In the genomic region with DNA sequence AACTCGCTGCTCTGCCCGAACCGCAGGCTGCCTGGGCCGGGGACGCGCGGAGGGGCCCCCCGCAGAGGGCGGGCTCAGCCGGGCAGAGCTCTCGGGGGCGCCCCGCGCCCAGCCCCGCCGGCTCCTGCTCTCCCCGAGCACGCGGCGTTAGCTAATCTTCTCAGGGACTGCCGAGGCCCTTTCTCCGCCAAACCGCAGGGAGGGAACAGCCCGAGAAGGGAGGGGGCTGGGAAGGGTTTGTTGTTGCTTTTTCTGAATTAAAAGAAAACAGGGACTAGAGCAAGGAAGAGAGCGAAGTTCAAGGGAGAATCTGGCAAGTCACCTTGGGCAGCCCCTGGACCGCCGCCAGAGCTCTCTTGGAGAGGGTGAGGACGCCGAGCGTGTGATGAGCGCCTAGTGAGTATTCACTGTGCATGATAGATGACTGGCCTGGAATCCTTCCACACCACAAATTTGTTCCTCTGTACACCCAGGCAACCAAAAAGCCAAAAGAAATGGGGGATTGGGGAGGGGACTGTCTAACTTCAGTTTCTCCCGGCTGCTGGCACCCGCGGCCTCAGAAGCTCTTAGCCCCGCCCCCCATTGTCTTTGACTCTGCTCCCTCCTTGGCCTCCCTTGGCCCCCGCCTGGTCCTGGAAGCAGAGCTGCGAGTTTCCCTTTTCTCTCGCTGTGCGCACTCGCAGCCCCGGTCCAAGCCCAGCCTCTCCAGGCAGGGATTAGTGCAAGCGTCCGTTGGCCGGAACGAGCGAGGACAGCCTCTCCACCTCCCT, we compare ENCODE assay signal across 8 cellular contexts. TPM values are rescaled to one million over a fixed set of nuclear protein-coding genes. Genes with fewer than 3 reads are reported as not detected.
DNase-seq lines count a peak whose midpoint lies in the region; ATAC-seq and TF ChIP-seq lines count a peak whose summit lies in the region.
"Had no signal": no experiment of that assay in that cellular context is flagged by ENCODE, and none has a peak within 500 bp of the region (broad histone marks: within the 10 kb centered on the region; RNA-seq: fewer than 3 reads in every experiment).

No MANE protein-coding gene starts in this region.

- H3K9me3 ChIP-seq in HUES48 (ENCODE audit: control insufficient read depth, insufficient read depth, low read length), result no peaks in the 10 kb centered on the region
- H3K9me3 ChIP-seq in endodermal cell (ENCODE audit: control insufficient read depth, low read length), result no peaks in the 10 kb centered on the region
- no peaks in the 10 kb centered on the region for H3K9me3 ChIP-seq in lung (ENCODE audit: control insufficient read depth in 2 of 2, insufficient read depth in 1 of 2, low read length in 1 of 2)

- H3K9ac ChIP-seq in HUES48 (ENCODE audit: low read depth, low read length) (peak overlapping the region; percentile 38), endodermal cell (ENCODE audit: extremely low read depth, low read length, poor library complexity, severe bottlenecking) (peak overlapping the region; percentile 47)

- peaks cover 8% of the 10 kb centered on the region for H3K4me1 ChIP-seq in HUES48 (ENCODE audit: control insufficient read depth, insufficient read depth, low read length)
- no peaks in the 10 kb centered on the region for H3K4me1 ChIP-seq in endodermal cell (ENCODE audit: control insufficient read depth, insufficient read depth, low read length)
- peaks cover 0 to 9% of the 10 kb centered on the region in 2 donors for H3K4me1 ChIP-seq in lung (ENCODE audit: control insufficient read depth in 2 of 2, insufficient read depth in 2 of 2, low read length in 2 of 2)

- H3K27me3 ChIP-seq in HUES48 (ENCODE audit: control insufficient read depth, insufficient read depth, low read length) (peaks cover 43% of the 10 kb centered on the region), endodermal cell (ENCODE audit: control insufficient read depth, insufficient read depth, low read length, poor library complexity, severe bottlenecking) (peaks cover 35% of the 10 kb centered on the region), lung (ENCODE audit: control insufficient read depth, insufficient read depth) (no peaks in the 10 kb centered on the region)

- H3K27me3 Mint-ChIP-seq in activated CD4-positive, alpha-beta T cell treated with anti-CD3 and anti-CD28 coated beads, Interleukin-2, amount 10 ng/mL, durations not matched to agents 24 days and 14 days, result peaks cover 68% of the 10 kb centered on the region
- H3K27me3 Mint-ChIP-seq in endodermal cell (ENCODE audit: insufficient read depth), result peaks cover 55% of the 10 kb centered on the region
- H3K27me3 Mint-ChIP-seq in stimulated activated naive B cell treated with anti-CD40 and anti-IgM and Interleukin-4, amounts not matched to agents 10 μg/mL and 1 μg/mL and 100 μg/mL, for 72 hours, result peaks cover 56 to 60% of the 10 kb centered on the region in 2 donors

- peaks cover 11% of the 10 kb centered on the region for H3K4me1 Mint-ChIP-seq in activated CD4-positive, alpha-beta T cell treated with anti-CD3 and anti-CD28 coated beads, Interleukin-2, amount 10 ng/mL, durations not matched to agents 24 days and 14 days
- peaks cover 14% of the 10 kb centered on the region for H3K4me1 Mint-ChIP-seq in endodermal cell
- peaks cover 10 to 18% of the 10 kb centered on the region in 2 donors for H3K4me1 Mint-ChIP-seq in stimulated activated naive B cell treated with anti-CD40 and anti-IgM and Interleukin-4, amounts not matched to agents 10 μg/mL and 1 μg/mL and 100 μg/mL, for 72 hours

- peak; percentile 61 for DNase-seq in activated CD4-positive, alpha-beta T cell treated with anti-CD3 and anti-CD28 coated beads, Interleukin-2, amount 10 ng/mL, durations not matched to agents 24 days and 14 days
- peak; percentile 93 for DNase-seq in endodermal cell
- DNase-seq in lung (ENCODE audit: low spot score), result peak; percentile 70
- no peak for DNase-seq in stimulated activated naive B cell treated with anti-CD40 and anti-IgM and Interleukin-4, amounts not matched to agents 10 μg/mL and 1 μg/mL and 100 μg/mL, for 72 hours

- TF ChIP-seq CTCF in endodermal cell (conservative IDR thresholded peaks at IDR 0.05) (no peak), lung (IDR thresholded peaks at IDR 0.05; ENCODE audit: control extremely low read depth, extremely low read depth) (no peak)

- no peak overlapping the region for H3K27ac Mint-ChIP-seq in activated CD4-positive, alpha-beta T cell treated with anti-CD3 and anti-CD28 coated beads, Interleukin-2, amount 10 ng/mL, durations not matched to agents 24 days and 14 days
- peak overlapping the region; percentile 86 for H3K27ac Mint-ChIP-seq in endodermal cell
- no peak overlapping the region for H3K27ac Mint-ChIP-seq in stimulated activated naive B cell treated with anti-CD40 and anti-IgM and Interleukin-4, amounts not matched to agents 10 μg/mL and 1 μg/mL and 100 μg/mL, for 72 hours

- ATAC-seq in GM18498 (IDR thresholded peaks at IDR 0.05; ENCODE audit: unreplicated experiment), result peak; percentile 54
- ATAC-seq in lung (ENCODE audit: insufficient read depth, low FRiP score), result peak; percentile 90
- peak; percentile 58 to 67 for ATAC-seq in stimulated activated naive B cell treated with anti-CD40 and anti-IgM and Interleukin-4, amounts not matched to agents 10 μg/mL and 1 μg/mL and 100 μg/mL, for 72 hours (replicated peaks)
- no peak for ATAC-seq in GM21737 (IDR thresholded peaks at IDR 0.05; ENCODE audit: unreplicated experiment)

- H3K4me3 Mint-ChIP-seq in activated CD4-positive, alpha-beta T cell treated with anti-CD3 and anti-CD28 coated beads, Interleukin-2, amount 10 ng/mL, durations not matched to agents 24 days and 14 days, result peak overlapping the region; percentile 67
- H3K4me3 Mint-ChIP-seq in endodermal cell, result peak overlapping the region; percentile 73
- H3K4me3 Mint-ChIP-seq in stimulated activated naive B cell treated with anti-CD40 and anti-IgM and Interleukin-4, amounts not matched to agents 10 μg/mL and 1 μg/mL and 100 μg/mL, for 72 hours, result peak overlapping the region; percentile 68 to 71

- intact Hi-C loops in activated CD4-positive, alpha-beta T cell treated with anti-CD3 and anti-CD28 coated beads, Interleukin-2, amount 10 ng/mL, durations not matched to agents 24 days and 14 days (cut with micrococcal nuclease), result no loop called here

- peak overlapping the region; percentile 36 for H3K27ac ChIP-seq in HUES48 (ENCODE audit: low read depth, low read length)
- H3K27ac ChIP-seq in endodermal cell (ENCODE audit: low read depth, low read length), result peak overlapping the region; percentile 4
- peak overlapping the region; percentile 79 to 90 for H3K27ac ChIP-seq in lung (ENCODE audit: low read depth in 1 of 2, low read length in 1 of 2)

- no peaks in the 10 kb centered on the region for H3K9me3 Mint-ChIP-seq in activated CD4-positive, alpha-beta T cell treated with anti-CD3 and anti-CD28 coated beads, Interleukin-2, amount 10 ng/mL, durations not matched to agents 24 days and 14 days
- H3K9me3 Mint-ChIP-seq in endodermal cell, result no peaks in the 10 kb centered on the region
- H3K9me3 Mint-ChIP-seq in stimulated activated naive B cell treated with anti-CD40 and anti-IgM and Interleukin-4, amounts not matched to agents 10 μg/mL and 1 μg/mL and 100 μg/mL, for 72 hours, result no peaks in the 10 kb centered on the region

- no peaks in the 10 kb centered on the region for H3K36me3 Mint-ChIP-seq in activated CD4-positive, alpha-beta T cell treated with anti-CD3 and anti-CD28 coated beads, Interleukin-2, amount 10 ng/mL, durations not matched to agents 24 days and 14 days (ENCODE audit: low read depth)
- no peaks in the 10 kb centered on the region for H3K36me3 Mint-ChIP-seq in endodermal cell (ENCODE audit: low read depth)
- no peaks in the 10 kb centered on the region for H3K36me3 Mint-ChIP-seq in stimulated activated naive B cell treated with anti-CD40 and anti-IgM and Interleukin-4, amounts not matched to agents 10 μg/mL and 1 μg/mL and 100 μg/mL, for 72 hours

- H3K36me3 ChIP-seq in HUES48 (ENCODE audit: control insufficient read depth, insufficient read depth, low read length) (no peaks in the 10 kb centered on the region), endodermal cell (ENCODE audit: control insufficient read depth, insufficient read depth, low read length) (no peaks in the 10 kb centered on the region), lung (ENCODE audit: control insufficient read depth in 2 of 2, insufficient read depth in 2 of 2, low read length in 2 of 2) (no peaks in the 10 kb centered on the region)

- 0 to 1% methylated on average over 5 to 46 of the region's 46 CpGs for WGBS in endodermal cell (ENCODE audit: insufficient coverage in 1 of 2, insufficient read length in 1 of 2), 2 experiments
- WGBS in lung, 2 donors, result 1% methylated on average over 45 to 46 of the region's 46 CpGs

- H3K4me3 ChIP-seq in HUES48 (ENCODE audit: low read depth, low read length), result peak overlapping the region; percentile 71
- H3K4me3 ChIP-seq in endodermal cell (ENCODE audit: low read length), result peak overlapping the region; percentile 76
- H3K4me3 ChIP-seq in lung, result no peak overlapping the region

RNA-seq across cellular contexts. Expression of a gene that starts 19.7 kb away (rescaled TPM):
- total RNA-seq in activated CD4-positive, alpha-beta T cell treated with anti-CD3 and anti-CD28 coated beads, Interleukin-2, amount 10 ng/mL, durations not matched to agents 24 days and 14 days, result not detected in 2 replicates
- total RNA-seq in endodermal cell (1 to 10 TPM in 1 of 2 donors, under 1 TPM in 1; 0.13 to 1.6 TPM), lung (not detected)
- polyA plus RNA-seq in endodermal cell (2013, experiment 1 of 2), result 5.7 TPM
- 5.8 TPM for polyA plus RNA-seq in endodermal cell (2013, experiment 2 of 2)
- under 1 TPM in 1 of 2 donors, not detected in 1; 0.03 TPM for polyA plus RNA-seq in lung
- total RNA-seq: activated CD8-positive, alpha-beta memory T cell treated with anti-CD3 and anti-CD28 coated beads for 36 hours had no signal

Comparison
In these comparisons a context has a peak if more than half of its experiments do, and no peak if none do; other contexts are left out.
1. H3K27ac ChIP-seq: peak in every context shown above with its lines; median percentile 84 in lung; 36 in HUES48; 4 in endodermal cell.